ENCODE assay signal across 9 cellular contexts in genomic region chr1:108745980-108746381, GRCh38. TPM values are rescaled to one million over a fixed set of nuclear protein-coding genes. Genes with fewer than 3 reads are reported as not detected.
DNase-seq lines count a peak whose midpoint lies in the region; ATAC-seq, FAIRE-seq and TF ChIP-seq lines count a peak whose summit lies in the region.
"Had no signal": no experiment of that assay in that cellular context is flagged by ENCODE, and none has a peak within 500 bp of the region (broad histone marks: within the 10 kb centered on the region; RNA-seq: fewer than 3 reads in every experiment).

No MANE protein-coding gene starts in this region.

- peaks cover 20% of the 10 kb centered on the region for H3K36me3 Mint-ChIP-seq in activated CD8-positive, alpha-beta T cell treated with anti-CD3 and anti-CD28 coated beads, Interleukin-2, amount 10 ng/mL, durations not matched to agents 7 days and 5 days (ENCODE audit: low read depth)
- H3K36me3 Mint-ChIP-seq in stimulated activated effector memory CD8-positive, alpha-beta T cell treated with anti-CD3 and anti-CD28 coated beads, Interleukin-12 subunit alpha, Interleukin-12 subunit beta, amount 100 ng/mL, for 72 hours, result peaks cover 26% of the 10 kb centered on the region

- POLR2A ChIA-PET in activated CD8-positive, alpha-beta T cell treated with anti-CD3 and anti-CD28 coated beads, Interleukin-2, amount 10 ng/mL, durations not matched to agents 7 days and 5 days (lab: Charles Lee), result interaction anchor here (1.4 kb wide), 1 partner anchor 53 kb away, joined by 4 read pairs; no protein-coding TSS in a partner anchor

- H3K4me1 ChIP-seq in HUES64 (ENCODE audit: insufficient read depth, low read length), result peaks cover 17% of the 10 kb centered on the region; the same call in 1 of the 2 replicates
- H3K4me1 ChIP-seq in kidney (ENCODE audit: control insufficient read depth in 1 of 2, insufficient read depth in 1 of 2, low read depth in 1 of 2, low read length in 2 of 2), result peaks cover 5 to 15% of the 10 kb centered on the region in 2 donors

- H3K27ac Mint-ChIP-seq in activated CD8-positive, alpha-beta T cell treated with anti-CD3 and anti-CD28 coated beads, Interleukin-2, amount 10 ng/mL, durations not matched to agents 7 days and 5 days, result peak overlapping the region; percentile 96
- H3K27ac Mint-ChIP-seq in stimulated activated effector memory CD8-positive, alpha-beta T cell treated with anti-CD3 and anti-CD28 coated beads, Interleukin-12 subunit alpha, Interleukin-12 subunit beta, amount 100 ng/mL, for 72 hours, result peak overlapping the region; percentile 98

- H3K4me3 ChIP-seq in HUES64 (ENCODE audit: low read length), result peak overlapping the region; percentile 91; the same call in 1 of the 2 replicates
- peak overlapping the region; percentile 74 to 96 for H3K4me3 ChIP-seq in kidney (ENCODE audit: low read length in 2 of 2)

- peaks cover 3% of the 10 kb centered on the region; the same call in 1 of the 2 replicates for H3K36me3 ChIP-seq in HUES64 (ENCODE audit: insufficient read depth, low read length)
- H3K36me3 ChIP-seq in kidney (ENCODE audit: control insufficient read depth in 1 of 2, insufficient read depth in 2 of 2, low read length in 2 of 2), result no peaks in the 10 kb centered on the region

- no peak for TF ChIP-seq CTCF in kidney (IDR thresholded peaks at IDR 0.05; ENCODE audit: borderline replicate concordance, extremely low read depth, insufficient read depth)

- H3K9me3 ChIP-seq in HUES64 (ENCODE audit: insufficient read depth, low read depth, low read length) (no peaks in the 10 kb centered on the region), kidney (ENCODE audit: control insufficient read depth in 1 of 2, low read length in 2 of 2) (no peaks in the 10 kb centered on the region)

- H3K27ac ChIP-seq in HUES64 (ENCODE audit: low read depth, low read length) (no peak overlapping the region), kidney (ENCODE audit: low read depth in 2 of 2, low read length in 2 of 2) (peak overlapping the region; percentile 81 to 85)

- no peaks in the 10 kb centered on the region for H3K9me3 Mint-ChIP-seq in activated CD8-positive, alpha-beta T cell treated with anti-CD3 and anti-CD28 coated beads, Interleukin-2, amount 10 ng/mL, durations not matched to agents 7 days and 5 days (ENCODE audit: insufficient read depth)
- no peaks in the 10 kb centered on the region for H3K9me3 Mint-ChIP-seq in stimulated activated effector memory CD8-positive, alpha-beta T cell treated with anti-CD3 and anti-CD28 coated beads, Interleukin-12 subunit alpha, Interleukin-12 subunit beta, amount 100 ng/mL, for 72 hours

- FAIRE-seq in kidney (lab: Jason Lieb, UNC), result no peak

- H3K27me3 Mint-ChIP-seq in activated CD8-positive, alpha-beta T cell treated with anti-CD3 and anti-CD28 coated beads, Interleukin-2, amount 10 ng/mL, durations not matched to agents 7 days and 5 days (ENCODE audit: low read depth), result peaks cover 7% of the 10 kb centered on the region

- 50% methylated on average over 3 of the region's 3 CpGs for WGBS in HUES64

- no peak overlapping the region for H3K9ac ChIP-seq in HUES64 (ENCODE audit: low read depth, low read length)
- H3K9ac ChIP-seq in kidney (ENCODE audit: low read length in 2 of 2), result no peak overlapping the region

- CTCF ChIA-PET in activated CD8-positive, alpha-beta T cell treated with anti-CD3 and anti-CD28 coated beads, Interleukin-2, amount 10 ng/mL, durations not matched to agents 7 days and 5 days (lab: Charles Lee), result interaction anchor here (0.7 to 1.6 kb wide), 7 partner anchors 8 to 94 kb away, joined by 3 to 5 read pairs (median 4); no protein-coding TSS in a partner anchor

- in situ Hi-C loops in G401 (cut with HindIII; ENCODE audit: low sequenced_read_pairs), result no loop called here

- peaks cover 5% of the 10 kb centered on the region; the same call in 1 of the 2 replicates for H3K27me3 ChIP-seq in HUES64 (ENCODE audit: insufficient read depth, low read length)

- H3K4me3 Mint-ChIP-seq in activated CD8-positive, alpha-beta T cell treated with anti-CD3 and anti-CD28 coated beads, Interleukin-2, amount 10 ng/mL, durations not matched to agents 7 days and 5 days, result peak overlapping the region; percentile 98
- H3K4me3 Mint-ChIP-seq in stimulated activated effector memory CD8-positive, alpha-beta T cell treated with anti-CD3 and anti-CD28 coated beads, Interleukin-12 subunit alpha, Interleukin-12 subunit beta, amount 100 ng/mL, for 72 hours, result peak overlapping the region; percentile 99

- ATAC-seq in activated CD8-positive, alpha-beta T cell treated with anti-CD3 and anti-CD28 coated beads, Interleukin-2, amount 10 ng/mL, durations not matched to agents 7 days and 5 days, result no peak
- ATAC-seq in stimulated activated effector memory CD8-positive, alpha-beta T cell treated with anti-CD3 and anti-CD28 coated beads, Interleukin-12 subunit alpha, Interleukin-12 subunit beta, amount 100 ng/mL, for 72 hours, result no peak
- no peak for ATAC-seq in HG03520 (IDR thresholded peaks at IDR 0.05; ENCODE audit: unreplicated experiment)

- no peak for DNase-seq in activated CD8-positive, alpha-beta T cell treated with anti-CD3 and anti-CD28 coated beads, Interleukin-2, amount 10 ng/mL, durations not matched to agents 7 days and 5 days
- no peak for DNase-seq in kidney
- no peak for DNase-seq in stimulated activated effector memory CD8-positive, alpha-beta T cell treated with anti-CD3 and anti-CD28 coated beads, Interleukin-12 subunit alpha, Interleukin-12 subunit beta, amount 100 ng/mL, for 72 hours (ENCODE audit: low spot score in 2 of 2)
- DNase-seq in G401 (ENCODE audit: low spot score), result no peak
- DNase-seq in OCI-M2 (lab: John Stamatoyannopoulos, UW; ENCODE audit: unreplicated experiment), result no peak
- no peak for DNase-seq in NOMO-1 treated with dmso at 0.1 percent for 144 hours (lab: John Stamatoyannopoulos, UW; ENCODE audit: unreplicated experiment)

- peaks cover 22% of the 10 kb centered on the region for H3K4me1 Mint-ChIP-seq in activated CD8-positive, alpha-beta T cell treated with anti-CD3 and anti-CD28 coated beads, Interleukin-2, amount 10 ng/mL, durations not matched to agents 7 days and 5 days (ENCODE audit: low read depth)
- H3K4me1 Mint-ChIP-seq in stimulated activated effector memory CD8-positive, alpha-beta T cell treated with anti-CD3 and anti-CD28 coated beads, Interleukin-12 subunit alpha, Interleukin-12 subunit beta, amount 100 ng/mL, for 72 hours, result peaks cover 25% of the 10 kb centered on the region

- intact Hi-C loops in kidney (cut with DNase I), result no loop called here

RNA-seq across cellular contexts. Expression of gene STXBP3, which starts 0.5 kb away (rescaled TPM):
- polyA plus RNA-seq in HUES64 (2013, experiment 1 of 2), result 29.5 TPM
- 33.5 TPM for polyA plus RNA-seq in HUES64 (2013, experiment 2 of 2)
- total RNA-seq in activated CD8-positive, alpha-beta T cell treated with anti-CD3 and anti-CD28 coated beads, Interleukin-2, amount 10 ng/mL, durations not matched to agents 7 days and 5 days, result 10 to 100 TPM; 41.8 to 44.3 TPM
- 61.4 TPM for total RNA-seq in kidney
- 26.0 TPM for polyA plus RNA-seq in kidney (ENCODE audit: insufficient read depth, low read depth, low replicate concordance)
- 21.6 and 37.2 TPM in 2 replicates for total RNA-seq in G401 (2014; rRNA removed; shearing (Covaris generic))

RNA-seq across cellular contexts. Expression of gene FNDC7, which starts 33.3 kb away (rescaled TPM):
- 0.10 TPM for polyA plus RNA-seq in HUES64 (2013, experiment 1 of 2)
- 0.13 TPM for polyA plus RNA-seq in HUES64 (2013, experiment 2 of 2)
- total RNA-seq in activated CD8-positive, alpha-beta T cell treated with anti-CD3 and anti-CD28 coated beads, Interleukin-2, amount 10 ng/mL, durations not matched to agents 7 days and 5 days, result not detected
- not detected for total RNA-seq in kidney
- polyA plus RNA-seq in kidney (ENCODE audit: insufficient read depth, low read depth, low replicate concordance), result not detected
- total RNA-seq in G401 (2014; rRNA removed; shearing (Covaris generic)), result not detected in 2 replicates
- total RNA-seq: urinary bladder had no signal
- polyA plus RNA-seq: urinary bladder had no signal

RNA-seq across cellular contexts. Expression of gene PRPF38B, which starts 53.9 kb away (rescaled TPM):
- 32.4 TPM for polyA plus RNA-seq in HUES64 (2013, experiment 1 of 2)
- 29.7 TPM for polyA plus RNA-seq in HUES64 (2013, experiment 2 of 2)
- total RNA-seq in activated CD8-positive, alpha-beta T cell treated with anti-CD3 and anti-CD28 coated beads, Interleukin-2, amount 10 ng/mL, durations not matched to agents 7 days and 5 days, result 10 to 100 TPM; 66.8 to 69.1 TPM
- 37.6 TPM for total RNA-seq in kidney
- polyA plus RNA-seq in kidney (ENCODE audit: insufficient read depth, low read depth, low replicate concordance), result 15.9 TPM
- total RNA-seq in G401 (2014; rRNA removed; shearing (Covaris generic)), result 10.3 and 18.9 TPM in 2 replicates
